Comparison of ENCODE assay signal across 1 cellular context in the genomic region with DNA sequence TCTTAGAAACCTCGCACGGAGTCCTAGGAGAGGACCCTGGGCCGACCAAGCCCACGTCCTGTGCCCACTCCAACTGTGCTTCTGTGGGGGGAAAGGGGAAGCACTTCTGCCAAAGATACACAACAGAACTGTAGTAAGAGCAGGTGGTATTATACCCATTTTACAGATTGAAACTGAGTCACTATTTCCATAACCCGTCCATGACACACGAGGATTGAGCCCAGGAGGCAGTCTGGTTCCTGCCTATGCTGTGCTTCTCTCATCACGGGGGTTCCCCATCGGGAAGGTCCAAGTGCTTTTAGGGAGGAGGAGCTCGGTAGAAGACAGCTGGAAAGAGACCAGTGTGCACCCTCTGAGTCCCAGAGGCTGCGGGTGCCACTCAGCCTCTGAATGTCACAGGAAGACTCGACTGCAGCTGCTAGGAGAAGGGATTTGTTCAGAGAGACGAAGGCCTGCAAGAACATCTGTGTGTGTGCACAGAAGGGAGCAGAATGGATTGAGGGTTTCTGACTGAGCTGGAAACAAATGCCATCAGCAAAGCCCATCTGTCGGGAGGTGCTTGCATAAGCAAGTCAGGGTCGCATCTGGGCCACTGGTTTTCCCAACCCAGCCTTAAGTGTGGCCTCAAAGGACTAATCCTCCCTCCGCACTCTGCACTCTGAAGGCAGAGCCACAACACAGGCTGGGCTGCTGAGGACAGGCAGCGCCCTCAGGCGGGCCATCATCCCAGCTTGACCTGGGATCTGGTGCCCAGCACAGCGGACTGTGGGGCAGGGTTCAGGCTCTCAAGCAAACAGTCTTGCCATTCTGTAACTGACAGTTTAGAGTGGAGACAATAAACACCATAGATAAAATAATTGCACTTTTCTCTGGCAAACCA.
A peak's percentile ranks its signal among the peaks of the same experiment; 100 is the strongest.
TF ChIP-seq lines count a peak whose summit lies in the region.

No MANE protein-coding gene starts in this region.

TF ChIP-seq in HepG2, 621 proteins besides CTCF, POLR2A, EP300 and RAD21 (continued from another document and continues in another):
- TF ChIP-seq, protein P1, sequence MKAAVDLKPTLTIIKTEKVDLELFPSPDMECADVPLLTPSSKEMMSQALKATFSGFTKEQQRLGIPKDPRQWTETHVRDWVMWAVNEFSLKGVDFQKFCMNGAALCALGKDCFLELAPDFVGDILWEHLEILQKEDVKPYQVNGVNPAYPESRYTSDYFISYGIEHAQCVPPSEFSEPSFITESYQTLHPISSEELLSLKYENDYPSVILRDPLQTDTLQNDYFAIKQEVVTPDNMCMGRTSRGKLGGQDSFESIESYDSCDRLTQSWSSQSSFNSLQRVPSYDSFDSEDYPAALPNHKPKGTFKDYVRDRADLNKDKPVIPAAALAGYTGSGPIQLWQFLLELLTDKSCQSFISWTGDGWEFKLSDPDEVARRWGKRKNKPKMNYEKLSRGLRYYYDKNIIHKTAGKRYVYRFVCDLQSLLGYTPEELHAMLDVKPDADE (CRISPR knock-in tag; IDR thresholded peaks at IDR 0.05) = no peak
- TF ChIP-seq ZFP41 (CRISPR knock-in tag; IDR thresholded peaks at IDR 0.05; ENCODE audit: borderline replicate concordance) (no peak), SAP130 (CRISPR knock-in tag; IDR thresholded peaks at IDR 0.05; ENCODE audit: low read depth) (peak; percentile 43; the same call in 1 of the 2 replicates), ZNF274 (CRISPR knock-in tag; IDR thresholded peaks at IDR 0.05) (no peak), ISX (CRISPR knock-in tag; conservative IDR thresholded peaks at IDR 0.05) (no peak), RBAK (CRISPR knock-in tag; IDR thresholded peaks at IDR 0.05) (peak; percentile 83), ZNF3 (CRISPR knock-in tag; IDR thresholded peaks at IDR 0.05) (no peak), PHF5A (CRISPR knock-in tag; IDR thresholded peaks at IDR 0.05; ENCODE audit: low read depth, unreplicated experiment) (no peak), ZNF737 (CRISPR knock-in tag; IDR thresholded peaks at IDR 0.05; ENCODE audit: borderline replicate concordance) (no peak), SMAD9 (CRISPR knock-in tag; IDR thresholded peaks at IDR 0.05) (no peak), FOXP1 (IDR thresholded peaks at IDR 0.05) (no peak), FOXP1 (CRISPR knock-in tag; IDR thresholded peaks at IDR 0.05) (no peak), ZNF891 (CRISPR knock-in tag; IDR thresholded peaks at IDR 0.05) (no peak), MBNL3 (CRISPR knock-in tag; conservative IDR thresholded peaks at IDR 0.05) (no peak), CEBPG (CRISPR knock-in tag; IDR thresholded peaks at IDR 0.05) (peak; percentile 36), IRF2 (CRISPR knock-in tag; IDR thresholded peaks at IDR 0.05) (peak; percentile 47; the same call in 1 of the 2 replicates), ZSCAN30 (CRISPR knock-in tag; IDR thresholded peaks at IDR 0.05) (no peak), KLF15 (CRISPR knock-in tag; IDR thresholded peaks at IDR 0.05; ENCODE audit: borderline replicate concordance) (no peak), ZNF205 (CRISPR knock-in tag; IDR thresholded peaks at IDR 0.05) (no peak), KDM2A (CRISPR knock-in tag; IDR thresholded peaks at IDR 0.05; ENCODE audit: borderline replicate concordance, low read depth) (peak; percentile 57; the same call in 1 of the 2 replicates), ZNF616 (CRISPR knock-in tag; IDR thresholded peaks at IDR 0.05; ENCODE audit: low read depth) (no peak), ZNF768 (CRISPR knock-in tag; IDR thresholded peaks at IDR 0.05) (peak; percentile 27; the same call in 1 of the 2 replicates), XBP1 (CRISPR knock-in tag; IDR thresholded peaks at IDR 0.05) (no peak), MTA1 (CRISPR knock-in tag; IDR thresholded peaks at IDR 0.05; ENCODE audit: borderline replicate concordance) (peak; percentile 47; the same call in 1 of the 2 replicates), EHMT2 (IDR thresholded peaks at IDR 0.05; ENCODE audit: borderline replicate concordance, low read depth, low read length) (no peak), TRIM24 (CRISPR knock-in tag; IDR thresholded peaks at IDR 0.05) (0 out of 2 replicates have a peak, but pooled peaks have one; percentile 26), ZNF782 (CRISPR knock-in tag; IDR thresholded peaks at IDR 0.05; ENCODE audit: borderline replicate concordance) (no peak), RXRB (CRISPR knock-in tag; IDR thresholded peaks at IDR 0.05; ENCODE audit: borderline replicate concordance) (peak; percentile 43; the same call in 1 of the 2 replicates), ZNF441 (CRISPR knock-in tag; IDR thresholded peaks at IDR 0.05; ENCODE audit: borderline replicate concordance) (peak; percentile 51; the same call in 1 of the 2 replicates), PHF20 (CRISPR knock-in tag; IDR thresholded peaks at IDR 0.05) (no peak), ZNF772 (CRISPR knock-in tag; IDR thresholded peaks at IDR 0.05) (peak; percentile 65; the same call in 1 of the 2 replicates), ZBTB21 (CRISPR knock-in tag; IDR thresholded peaks at IDR 0.05) (no peak), BCL6 (CRISPR knock-in tag; IDR thresholded peaks at IDR 0.05) (peak; percentile 21; the same call in 1 of the 2 replicates)
- TF ChIP-seq, protein P2, sequence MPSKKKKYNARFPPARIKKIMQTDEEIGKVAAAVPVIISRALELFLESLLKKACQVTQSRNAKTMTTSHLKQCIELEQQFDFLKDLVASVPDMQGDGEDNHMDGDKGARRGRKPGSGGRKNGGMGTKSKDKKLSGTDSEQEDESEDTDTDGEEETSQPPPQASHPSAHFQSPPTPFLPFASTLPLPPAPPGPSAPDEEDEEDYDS (CRISPR knock-in tag; IDR thresholded peaks at IDR 0.05) = 0 out of 2 replicates have a peak, but pooled peaks have one; percentile 25
- TF ChIP-seq, protein P3, sequence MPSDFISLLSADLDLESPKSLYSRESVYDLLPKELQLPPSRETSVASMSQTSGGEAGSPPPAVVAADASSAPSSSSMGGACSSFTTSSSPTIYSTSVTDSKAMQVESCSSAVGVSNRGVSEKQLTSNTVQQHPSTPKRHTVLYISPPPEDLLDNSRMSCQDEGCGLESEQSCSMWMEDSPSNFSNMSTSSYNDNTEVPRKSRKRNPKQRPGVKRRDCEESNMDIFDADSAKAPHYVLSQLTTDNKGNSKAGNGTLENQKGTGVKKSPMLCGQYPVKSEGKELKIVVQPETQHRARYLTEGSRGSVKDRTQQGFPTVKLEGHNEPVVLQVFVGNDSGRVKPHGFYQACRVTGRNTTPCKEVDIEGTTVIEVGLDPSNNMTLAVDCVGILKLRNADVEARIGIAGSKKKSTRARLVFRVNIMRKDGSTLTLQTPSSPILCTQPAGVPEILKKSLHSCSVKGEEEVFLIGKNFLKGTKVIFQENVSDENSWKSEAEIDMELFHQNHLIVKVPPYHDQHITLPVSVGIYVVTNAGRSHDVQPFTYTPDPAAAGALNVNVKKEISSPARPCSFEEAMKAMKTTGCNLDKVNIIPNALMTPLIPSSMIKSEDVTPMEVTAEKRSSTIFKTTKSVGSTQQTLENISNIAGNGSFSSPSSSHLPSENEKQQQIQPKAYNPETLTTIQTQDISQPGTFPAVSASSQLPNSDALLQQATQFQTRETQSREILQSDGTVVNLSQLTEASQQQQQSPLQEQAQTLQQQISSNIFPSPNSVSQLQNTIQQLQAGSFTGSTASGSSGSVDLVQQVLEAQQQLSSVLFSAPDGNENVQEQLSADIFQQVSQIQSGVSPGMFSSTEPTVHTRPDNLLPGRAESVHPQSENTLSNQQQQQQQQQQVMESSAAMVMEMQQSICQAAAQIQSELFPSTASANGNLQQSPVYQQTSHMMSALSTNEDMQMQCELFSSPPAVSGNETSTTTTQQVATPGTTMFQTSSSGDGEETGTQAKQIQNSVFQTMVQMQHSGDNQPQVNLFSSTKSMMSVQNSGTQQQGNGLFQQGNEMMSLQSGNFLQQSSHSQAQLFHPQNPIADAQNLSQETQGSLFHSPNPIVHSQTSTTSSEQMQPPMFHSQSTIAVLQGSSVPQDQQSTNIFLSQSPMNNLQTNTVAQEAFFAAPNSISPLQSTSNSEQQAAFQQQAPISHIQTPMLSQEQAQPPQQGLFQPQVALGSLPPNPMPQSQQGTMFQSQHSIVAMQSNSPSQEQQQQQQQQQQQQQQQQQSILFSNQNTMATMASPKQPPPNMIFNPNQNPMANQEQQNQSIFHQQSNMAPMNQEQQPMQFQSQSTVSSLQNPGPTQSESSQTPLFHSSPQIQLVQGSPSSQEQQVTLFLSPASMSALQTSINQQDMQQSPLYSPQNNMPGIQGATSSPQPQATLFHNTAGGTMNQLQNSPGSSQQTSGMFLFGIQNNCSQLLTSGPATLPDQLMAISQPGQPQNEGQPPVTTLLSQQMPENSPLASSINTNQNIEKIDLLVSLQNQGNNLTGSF (CRISPR knock-in tag; IDR thresholded peaks at IDR 0.05) = no peak
- TF ChIP-seq, protein P4, sequence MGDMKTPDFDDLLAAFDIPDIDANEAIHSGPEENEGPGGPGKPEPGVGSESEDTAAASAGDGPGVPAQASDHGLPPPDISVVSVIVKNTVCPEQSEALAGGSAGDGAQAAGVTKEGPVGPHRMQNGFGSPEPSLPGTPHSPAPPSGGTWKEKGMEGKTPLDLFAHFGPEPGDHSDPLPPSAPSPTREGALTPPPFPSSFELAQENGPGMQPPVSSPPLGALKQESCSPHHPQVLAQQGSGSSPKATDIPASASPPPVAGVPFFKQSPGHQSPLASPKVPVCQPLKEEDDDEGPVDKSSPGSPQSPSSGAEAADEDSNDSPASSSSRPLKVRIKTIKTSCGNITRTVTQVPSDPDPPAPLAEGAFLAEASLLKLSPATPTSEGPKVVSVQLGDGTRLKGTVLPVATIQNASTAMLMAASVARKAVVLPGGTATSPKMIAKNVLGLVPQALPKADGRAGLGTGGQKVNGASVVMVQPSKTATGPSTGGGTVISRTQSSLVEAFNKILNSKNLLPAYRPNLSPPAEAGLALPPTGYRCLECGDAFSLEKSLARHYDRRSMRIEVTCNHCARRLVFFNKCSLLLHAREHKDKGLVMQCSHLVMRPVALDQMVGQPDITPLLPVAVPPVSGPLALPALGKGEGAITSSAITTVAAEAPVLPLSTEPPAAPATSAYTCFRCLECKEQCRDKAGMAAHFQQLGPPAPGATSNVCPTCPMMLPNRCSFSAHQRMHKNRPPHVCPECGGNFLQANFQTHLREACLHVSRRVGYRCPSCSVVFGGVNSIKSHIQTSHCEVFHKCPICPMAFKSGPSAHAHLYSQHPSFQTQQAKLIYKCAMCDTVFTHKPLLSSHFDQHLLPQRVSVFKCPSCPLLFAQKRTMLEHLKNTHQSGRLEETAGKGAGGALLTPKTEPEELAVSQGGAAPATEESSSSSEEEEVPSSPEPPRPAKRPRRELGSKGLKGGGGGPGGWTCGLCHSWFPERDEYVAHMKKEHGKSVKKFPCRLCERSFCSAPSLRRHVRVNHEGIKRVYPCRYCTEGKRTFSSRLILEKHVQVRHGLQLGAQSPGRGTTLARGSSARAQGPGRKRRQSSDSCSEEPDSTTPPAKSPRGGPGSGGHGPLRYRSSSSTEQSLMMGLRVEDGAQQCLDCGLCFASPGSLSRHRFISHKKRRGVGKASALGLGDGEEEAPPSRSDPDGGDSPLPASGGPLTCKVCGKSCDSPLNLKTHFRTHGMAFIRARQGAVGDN (CRISPR knock-in tag; IDR thresholded peaks at IDR 0.05) = peak; percentile 79
- TF ChIP-seq, protein P5, sequence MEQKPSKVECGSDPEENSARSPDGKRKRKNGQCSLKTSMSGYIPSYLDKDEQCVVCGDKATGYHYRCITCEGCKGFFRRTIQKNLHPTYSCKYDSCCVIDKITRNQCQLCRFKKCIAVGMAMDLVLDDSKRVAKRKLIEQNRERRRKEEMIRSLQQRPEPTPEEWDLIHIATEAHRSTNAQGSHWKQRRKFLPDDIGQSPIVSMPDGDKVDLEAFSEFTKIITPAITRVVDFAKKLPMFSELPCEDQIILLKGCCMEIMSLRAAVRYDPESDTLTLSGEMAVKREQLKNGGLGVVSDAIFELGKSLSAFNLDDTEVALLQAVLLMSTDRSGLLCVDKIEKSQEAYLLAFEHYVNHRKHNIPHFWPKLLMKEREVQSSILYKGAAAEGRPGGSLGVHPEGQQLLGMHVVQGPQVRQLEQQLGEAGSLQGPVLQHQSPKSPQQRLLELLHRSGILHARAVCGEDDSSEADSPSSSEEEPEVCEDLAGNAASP (CRISPR knock-in tag; IDR thresholded peaks at IDR 0.05; ENCODE audit: borderline replicate concordance) = peak; percentile 50; the same call in 1 of the 2 replicates
- TF ChIP-seq, protein P6, sequence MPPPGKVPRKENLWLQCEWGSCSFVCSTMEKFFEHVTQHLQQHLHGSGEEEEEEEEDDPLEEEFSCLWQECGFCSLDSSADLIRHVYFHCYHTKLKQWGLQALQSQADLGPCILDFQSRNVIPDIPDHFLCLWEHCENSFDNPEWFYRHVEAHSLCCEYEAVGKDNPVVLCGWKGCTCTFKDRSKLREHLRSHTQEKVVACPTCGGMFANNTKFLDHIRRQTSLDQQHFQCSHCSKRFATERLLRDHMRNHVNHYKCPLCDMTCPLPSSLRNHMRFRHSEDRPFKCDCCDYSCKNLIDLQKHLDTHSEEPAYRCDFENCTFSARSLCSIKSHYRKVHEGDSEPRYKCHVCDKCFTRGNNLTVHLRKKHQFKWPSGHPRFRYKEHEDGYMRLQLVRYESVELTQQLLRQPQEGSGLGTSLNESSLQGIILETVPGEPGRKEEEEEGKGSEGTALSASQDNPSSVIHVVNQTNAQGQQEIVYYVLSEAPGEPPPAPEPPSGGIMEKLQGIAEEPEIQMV (CRISPR knock-in tag; IDR thresholded peaks at IDR 0.05; ENCODE audit: low read depth) = 0 out of 2 replicates have a peak, but pooled peaks have one; percentile 41
- TF ChIP-seq, protein P7, sequence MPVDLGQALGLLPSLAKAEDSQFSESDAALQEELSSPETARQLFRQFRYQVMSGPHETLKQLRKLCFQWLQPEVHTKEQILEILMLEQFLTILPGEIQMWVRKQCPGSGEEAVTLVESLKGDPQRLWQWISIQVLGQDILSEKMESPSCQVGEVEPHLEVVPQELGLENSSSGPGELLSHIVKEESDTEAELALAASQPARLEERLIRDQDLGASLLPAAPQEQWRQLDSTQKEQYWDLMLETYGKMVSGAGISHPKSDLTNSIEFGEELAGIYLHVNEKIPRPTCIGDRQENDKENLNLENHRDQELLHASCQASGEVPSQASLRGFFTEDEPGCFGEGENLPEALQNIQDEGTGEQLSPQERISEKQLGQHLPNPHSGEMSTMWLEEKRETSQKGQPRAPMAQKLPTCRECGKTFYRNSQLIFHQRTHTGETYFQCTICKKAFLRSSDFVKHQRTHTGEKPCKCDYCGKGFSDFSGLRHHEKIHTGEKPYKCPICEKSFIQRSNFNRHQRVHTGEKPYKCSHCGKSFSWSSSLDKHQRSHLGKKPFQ (CRISPR knock-in tag; IDR thresholded peaks at IDR 0.05; ENCODE audit: insufficient replicate concordance) = no peak
- TF ChIP-seq, protein P8, sequence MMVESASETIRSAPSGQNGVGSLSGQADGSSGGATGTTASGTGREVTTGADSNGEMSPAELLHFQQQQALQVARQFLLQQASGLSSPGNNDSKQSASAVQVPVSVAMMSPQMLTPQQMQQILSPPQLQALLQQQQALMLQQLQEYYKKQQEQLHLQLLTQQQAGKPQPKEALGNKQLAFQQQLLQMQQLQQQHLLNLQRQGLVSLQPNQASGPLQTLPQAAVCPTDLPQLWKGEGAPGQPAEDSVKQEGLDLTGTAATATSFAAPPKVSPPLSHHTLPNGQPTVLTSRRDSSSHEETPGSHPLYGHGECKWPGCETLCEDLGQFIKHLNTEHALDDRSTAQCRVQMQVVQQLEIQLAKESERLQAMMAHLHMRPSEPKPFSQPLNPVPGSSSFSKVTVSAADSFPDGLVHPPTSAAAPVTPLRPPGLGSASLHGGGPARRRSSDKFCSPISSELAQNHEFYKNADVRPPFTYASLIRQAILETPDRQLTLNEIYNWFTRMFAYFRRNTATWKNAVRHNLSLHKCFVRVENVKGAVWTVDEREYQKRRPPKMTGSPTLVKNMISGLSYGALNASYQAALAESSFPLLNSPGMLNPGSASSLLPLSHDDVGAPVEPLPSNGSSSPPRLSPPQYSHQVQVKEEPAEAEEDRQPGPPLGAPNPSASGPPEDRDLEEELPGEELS (CRISPR knock-in tag; IDR thresholded peaks at IDR 0.05) = no peak
